Comparison of ENCODE assay signal across 35 cellular contexts in the genomic region with DNA sequence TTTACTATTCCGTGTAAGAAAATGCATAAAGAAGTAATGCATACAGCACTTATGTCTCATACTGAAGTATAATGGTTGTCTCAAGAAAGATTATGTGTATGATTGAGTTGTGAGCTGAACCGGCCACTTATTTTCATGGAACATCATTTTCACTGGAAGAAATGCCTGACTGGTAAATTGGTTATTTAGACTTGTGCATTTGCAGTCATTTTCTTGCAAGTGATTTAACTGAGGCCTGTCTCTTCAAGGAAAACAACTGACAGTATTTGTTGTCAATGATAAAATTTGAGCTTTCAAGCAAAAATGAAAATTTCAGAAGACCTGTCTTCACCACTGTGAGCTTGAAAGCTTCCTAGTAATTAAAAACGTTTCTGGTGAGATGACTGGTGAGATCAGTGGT.
"Had no signal": no experiment of that assay in that cellular context is flagged by ENCODE, and none has a peak within 500 bp of the region (broad histone marks: within the 10 kb centered on the region; RNA-seq: fewer than 3 reads in every experiment).

No MANE protein-coding gene starts in this region.

- H3K9ac ChIP-seq: KMS-11 had no signal

- H3K4me2 ChIP-seq: KMS-11 had no signal

- H3K27ac ChIP-seq: KMS-11 had no signal

- H3K4me3 ChIP-seq: MG63 had no signal

- H3K36me3 ChIP-seq: MG63 had no signal

- H3K9me3 ChIP-seq: MG63 had no signal

- H3K27me3 ChIP-seq: MG63 had no signal

- DNase-seq: Karpas-422, Kasumi-1, KG1, MG63, MM.1S, MV-4-11, NCI-H1048, NCI-H1092, NCI-H1092 treated with DMSO at 0.1 percent for 48 hours, NCI-H1105, NCI-H1105 treated with DMSO at 0.1 percent for 48 hours, NCI-H1417, NCI-H1417 treated with DMSO at 0.1 percent for 48 hours, NCI-H1436, NCI-H1436 treated with DMSO at 0.1 percent for 48 hours, NCI-H146, NCI-H1694, NCI-H1694 treated with DMSO at 0.1 percent for 48 hours, NCI-H187, NCI-H187 treated with DMSO at 0.1 percent for 48 hours, NCI-H1930, NCI-H2029, NCI-H2029 treated with DMSO at 0.1 percent for 48 hours, NCI-H2081, NCI-H2081 treated with DMSO at 0.1 percent for 48 hours, NCI-H2107, NCI-H2171, NCI-H2171 treated with DMSO at 0.1 percent for 48 hours, NCI-H2227 treated with DMSO at 0.1 percent for 48 hours, NCI-H226, NCI-H345, NCI-H446, NCI-H446 treated with DMSO at 0.1 percent for 48 hours, NCI-H510A had no signal
